ENCODE assay signal across 16 cellular contexts in genomic region chr3:53225181-53225580, GRCh38. TPM values are rescaled to one million over a fixed set of nuclear protein-coding genes. Genes with fewer than 3 reads are reported as not detected.
DNase-seq lines count a peak whose midpoint lies in the region; ATAC-seq, FAIRE-seq and TF ChIP-seq lines count a peak whose summit lies in the region.
"Had no signal": no experiment of that assay in that cellular context is flagged by ENCODE, and none has a peak within 500 bp of the region (broad histone marks: within the 10 kb centered on the region; RNA-seq: fewer than 3 reads in every experiment).

No MANE protein-coding gene starts in this region.

- no peaks in the 10 kb centered on the region for H3K79me2 ChIP-seq in GM12878 (ENCODE audit: control insufficient read depth, insufficient read depth, low read length)

- H2AFZ ChIP-seq in GM12878 (ENCODE audit: control insufficient read depth, low read depth, low read length), result no peak overlapping the region

- H3K27me3 ChIP-seq in GM12878 (replicated peaks in 1 of 2; ENCODE audit: control insufficient read depth in 2 of 2, insufficient read depth in 2 of 2, low read length in 1 of 2), result no peaks in the 10 kb centered on the region
- H3K27me3 ChIP-seq in neutrophil, result no peaks in the 10 kb centered on the region
- no peaks in the 10 kb centered on the region for H3K27me3 ChIP-seq in upper lobe of right lung
- H3K27me3 ChIP-seq in body of pancreas, result no peaks in the 10 kb centered on the region

- no peak overlapping the region for H3K4me2 ChIP-seq in GM12878 (ENCODE audit: control insufficient read depth, insufficient read depth)

- in situ Hi-C loops in GM12878 (cut with MboI), result no loop called here

- no peaks in the 10 kb centered on the region for H3K9me3 Mint-ChIP-seq in osteocyte (ENCODE audit: unreplicated experiment)
- H3K9me3 Mint-ChIP-seq: CD4-positive, alpha-beta memory T cell had no signal

- 0 out of 2 replicates have a peak, but pooled peaks have one; percentile 20 for TF ChIP-seq POLR2A in GM12878 (IDR thresholded peaks at IDR 0.05; ENCODE audit: low read depth, low read length)
- no peak for TF ChIP-seq POLR2A in body of pancreas (IDR thresholded peaks at IDR 0.05)

- no peak for TF ChIP-seq EP300 in GM12878 (IDR thresholded peaks at IDR 0.05; ENCODE audit: borderline replicate concordance in 1 of 2, control insufficient read depth in 1 of 2, low read depth in 2 of 2, low read length in 2 of 2)

- RAD21 ChIA-PET in GM12878 (lab: Charles Lee; ENCODE audit: unreplicated experiment), result no interaction called here

- no peak for TF ChIP-seq RAD21 in GM12878 (IDR thresholded peaks at IDR 0.05; ENCODE audit: insufficient read depth, low read depth, low read length)

- no peak overlapping the region for H3K27ac Mint-ChIP-seq in osteocyte (ENCODE audit: unreplicated experiment)

- DNase-seq in left ventricle myocardium superior, result peak; percentile 13
- DNase-seq in left cardiac atrium, result no peak
- DNase-seq in GM12878 (ENCODE audit: low read depth, low spot score), result no peak
- peak; percentile 51 for DNase-seq in upper lobe of right lung
- DNase-seq in body of pancreas, result no peak
- no peak for DNase-seq in epidermal melanocyte (ENCODE audit: insufficient read length, low spot score)
- no peak for DNase-seq in osteocyte (ENCODE audit: extremely low spot score, unreplicated experiment)
- DNase-seq: ACHN; C1 segment of cervical spinal cord; CD4-positive, alpha-beta memory T cell; DND-41; GDM1 had no signal

- H3K27ac ChIP-seq in GM12878 (ENCODE audit: control insufficient read depth, insufficient read depth), result no peak overlapping the region
- peak overlapping the region; percentile 97 for H3K27ac ChIP-seq in neutrophil
- no peak overlapping the region for H3K27ac ChIP-seq in upper lobe of right lung
- no peak overlapping the region for H3K27ac ChIP-seq in body of pancreas

- SMC1A ChIA-PET in GM12878 (lab: Charles Lee; ENCODE audit: uncharacterized antibody, unreplicated experiment), result interaction anchor here (1.4 kb wide), 1 partner anchor 9 kb away, joined by 3 read pairs; no protein-coding TSS in a partner anchor

- POLR2A ChIA-PET in GM12878 (lab: Charles Lee), result no interaction called here

- H3K4me1 ChIP-seq in GM12878 (ENCODE audit: control insufficient read depth, insufficient read depth, low read length) (no peaks in the 10 kb centered on the region), neutrophil (ENCODE audit: control insufficient read depth in 1 of 2, insufficient read depth in 1 of 2, low read depth in 1 of 2, low read length in 1 of 2) (peaks cover 0 to under 1% of the 10 kb centered on the region in 2 experiments), upper lobe of right lung (no peaks in the 10 kb centered on the region), body of pancreas (no peaks in the 10 kb centered on the region)

- peaks cover 3% of the 10 kb centered on the region for H3K4me1 Mint-ChIP-seq in osteocyte (ENCODE audit: unreplicated experiment)

- no peak overlapping the region for H3K4me3 Mint-ChIP-seq in osteocyte (ENCODE audit: unreplicated experiment)
- H3K4me3 Mint-ChIP-seq: CD4-positive, alpha-beta memory T cell had no signal

- no peak for TF ChIP-seq CTCF in GM12878 (IDR thresholded peaks at IDR 0.05 in 2 of 3, conservative IDR thresholded peaks at IDR 0.05 in 1 of 3; ENCODE audit: control insufficient read depth in 2 of 3, extremely low read depth in 1 of 3, insufficient read depth in 1 of 3, low read depth in 3 of 3, low read length in 3 of 3)
- TF ChIP-seq CTCF in neutrophil (IDR thresholded peaks at IDR 0.05), result no peak
- no peak for TF ChIP-seq CTCF in upper lobe of right lung (IDR thresholded peaks at IDR 0.05)
- TF ChIP-seq CTCF in body of pancreas (IDR thresholded peaks at IDR 0.05), result no peak
- TF ChIP-seq CTCF in osteocyte (IDR thresholded peaks at IDR 0.05), result no peak

- H3K4me3 ChIP-seq in GM12878 (no peak overlapping the region), neutrophil (ENCODE audit: low read depth in 1 of 2, low read length in 1 of 2) (no peak overlapping the region), upper lobe of right lung (no peak overlapping the region), body of pancreas (no peak overlapping the region)

- no peak overlapping the region for H3K9ac ChIP-seq in GM12878 (ENCODE audit: control insufficient read depth, insufficient read depth, low read length)

- intact Hi-C loops in left ventricle myocardium superior (cut with micrococcal nuclease), result no loop called here
- intact Hi-C loops in left cardiac atrium (cut with DNase I), result no loop called here
- intact Hi-C loops in GM12878 (cut with micrococcal nuclease; ENCODE audit: unreplicated experiment), result no loop called here
- intact Hi-C loops in upper lobe of right lung (cut with DNase I), result no loop called here
- intact Hi-C loops in body of pancreas (cut with DNase I), result no loop called here

- H3K9me3 ChIP-seq in GM12878 (replicated peaks; ENCODE audit: control insufficient read depth, insufficient read depth, low read length) (no peaks in the 10 kb centered on the region), neutrophil (peaks cover 16% of the 10 kb centered on the region), upper lobe of right lung (no peaks in the 10 kb centered on the region), body of pancreas (no peaks in the 10 kb centered on the region)

- peaks cover 38 to 52% of the 10 kb centered on the region in 2 experiments; a peak in 3 of 4 replicates for H3K36me3 ChIP-seq in GM12878 (ENCODE audit: control insufficient read depth in 2 of 2, insufficient read depth in 2 of 2, low read length in 1 of 2)
- peaks cover 92% of the 10 kb centered on the region for H3K36me3 ChIP-seq in neutrophil
- H3K36me3 ChIP-seq in upper lobe of right lung, result peaks cover 69% of the 10 kb centered on the region
- H3K36me3 ChIP-seq in body of pancreas (replicated peaks in 1 of 2; ENCODE audit: insufficient read depth in 1 of 2, low read depth in 2 of 2), result peaks cover 19 to 44% of the 10 kb centered on the region in 2 donors

- ATAC-seq in left ventricle myocardium superior (no peak), left cardiac atrium (no peak), GM12878 (no peak), upper lobe of right lung (no peak), body of pancreas (no peak)

- WGBS in GM12878 (ENCODE audit: insufficient coverage, insufficient replicate concordance, low lambda C conversion rate, missing lambda C conversion rate), result 91% methylated on average over 6 of the region's 6 CpGs
- WGBS in body of pancreas, 2 donors, result 82 to 90% methylated on average over 4 to 6 of the region's 6 CpGs

- H3K27me3 Mint-ChIP-seq in osteocyte (ENCODE audit: unreplicated experiment), result no peaks in the 10 kb centered on the region
- H3K27me3 Mint-ChIP-seq: CD4-positive, alpha-beta memory T cell had no signal

- H3K36me3 Mint-ChIP-seq in osteocyte (ENCODE audit: unreplicated experiment), result peaks cover 38% of the 10 kb centered on the region

- FAIRE-seq in GM12878 (lab: Jason Lieb, UNC), result no peak
- FAIRE-seq: D721Med, GM19239, H54 had no signal

- no peaks in the 10 kb centered on the region; the same call in 1 of the 2 replicates for H4K20me1 ChIP-seq in GM12878 (ENCODE audit: control insufficient read depth, insufficient read depth)

- BruUV-seq in GM12878 (replicated peaks; lab: Mats Ljungman, UMichigan), result no TSS peak

- CTCF ChIA-PET in GM12878 (lab: Yijun Ruan, JAX), result interaction anchor here (0.7 kb wide), 1 partner anchor 452 kb away, joined by 3 read pairs; no protein-coding TSS in a partner anchor

TF ChIP-seq in GM12878, 131 proteins besides CTCF, POLR2A, EP300 and RAD21 (continues in another document):
- TF ChIP-seq, protein P1, sequence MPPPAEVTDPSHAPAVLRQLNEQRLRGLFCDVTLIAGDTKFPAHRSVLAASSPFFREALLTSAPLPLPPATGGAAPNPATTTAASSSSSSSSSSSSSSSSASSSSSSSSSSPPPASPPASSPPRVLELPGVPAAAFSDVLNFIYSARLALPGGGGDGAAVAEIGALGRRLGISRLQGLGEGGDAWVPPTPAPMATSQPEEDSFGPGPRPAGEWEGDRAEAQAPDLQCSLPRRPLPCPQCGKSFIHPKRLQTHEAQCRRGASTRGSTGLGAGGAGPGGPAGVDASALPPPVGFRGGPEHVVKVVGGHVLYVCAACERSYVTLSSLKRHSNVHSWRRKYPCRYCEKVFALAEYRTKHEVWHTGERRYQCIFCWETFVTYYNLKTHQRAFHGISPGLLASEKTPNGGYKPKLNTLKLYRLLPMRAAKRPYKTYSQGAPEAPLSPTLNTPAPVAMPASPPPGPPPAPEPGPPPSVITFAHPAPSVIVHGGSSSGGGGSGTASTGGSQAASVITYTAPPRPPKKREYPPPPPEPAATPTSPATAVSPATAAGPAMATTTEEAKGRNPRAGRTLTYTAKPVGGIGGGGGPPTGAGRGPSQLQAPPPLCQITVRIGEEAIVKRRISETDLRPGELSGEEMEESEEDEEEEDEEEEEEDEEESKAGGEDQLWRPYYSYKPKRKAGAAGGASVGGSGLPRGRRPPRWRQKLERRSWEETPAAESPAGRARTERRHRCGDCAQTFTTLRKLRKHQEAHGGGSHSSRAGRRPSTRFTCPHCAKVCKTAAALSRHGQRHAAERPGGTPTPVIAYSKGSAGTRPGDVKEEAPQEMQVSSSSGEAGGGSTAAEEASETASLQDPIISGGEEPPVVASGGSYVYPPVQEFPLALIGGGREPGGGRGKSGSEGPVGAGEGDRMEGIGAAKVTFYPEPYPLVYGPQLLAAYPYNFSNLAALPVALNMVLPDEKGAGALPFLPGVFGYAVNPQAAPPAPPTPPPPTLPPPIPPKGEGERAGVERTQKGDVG (CRISPR knock-in tag; IDR thresholded peaks at IDR 0.05), result no peak
- TF ChIP-seq SIX5 (IDR thresholded peaks at IDR 0.05; ENCODE audit: low read depth, low read length, severe bottlenecking), result no peak

RNA-seq across cellular contexts. Expression of gene TKT, which starts 30.6 kb away (rescaled TPM):
- total RNA-seq in left ventricle myocardium superior (41.6 TPM), left cardiac atrium (10 to 100 TPM; 91.0 to 92.4 TPM), GM12878 (2014; rRNA removed) (331 and 385 TPM in 2 replicates), GM12878 (2014; rRNA removed; fragmentation: Illumina TruSeq; extraction: Trizol) (128 and 136 TPM in 2 replicates), GM12878 (2021) (331 and 349 TPM in 2 replicates), upper lobe of right lung (432 TPM), body of pancreas (100 to 1,000 TPM in 1 of 2 donors, 10 to 100 TPM in 1; 96.6 to 208 TPM), osteocyte (480 and 494 TPM in 2 replicates)
- total RNA-seq in GM12878 (2013; cell fraction: nucleolus; rRNA removed), result 106 and 122 TPM in 2 replicates
- polyA plus RNA-seq in GM12878 (2011; ENCODE audit: low read depth), result 70.6 TPM
- polyA plus RNA-seq in GM12878 (2011; rRNA removed) (37.2 and 113 TPM in 2 replicates), GM12878 (2014; fragmentation: Illumina TruSeq; extraction: Trizol) (49.7 and 140 TPM in 2 replicates), GM12878 (2014; fragmentation: Nextera tagmentation; extraction: Ambion mirVana) (10 to 100 TPM; 56.4 to 98.3 TPM), GM12878 (2014; rRNA removed) (238 and 298 TPM in 2 replicates), GM12878 (2016; fragmentation: Nextera tagmentation; extraction: Ambion mirVana) (100 to 1,000 TPM; 147 to 156 TPM)
- 108 and 112 TPM in 2 replicates for polyA plus RNA-seq in GM12878 (2011; cell fraction: cytosol; rRNA removed)
- 176 and 234 TPM in 2 replicates for polyA plus RNA-seq in GM12878 (2011; cell fraction: nucleus; rRNA removed)
- polyA plus RNA-seq in GM12878 (2012), result 182 and 245 TPM in 2 replicates
- 84.9 and 143 TPM in 2 replicates for polyA minus RNA-seq in GM12878 (2011; rRNA and poly(A)+ RNA removed)
- polyA minus RNA-seq in GM12878 (2011; cell fraction: cytosol; rRNA and poly(A)+ RNA removed), result 96.5 and 97.3 TPM in 2 replicates
- 44.6 and 71.2 TPM in 2 replicates for polyA minus RNA-seq in GM12878 (2011; cell fraction: nucleus; rRNA and poly(A)+ RNA removed)

Comparison
In these comparisons a context has a peak if more than half of its experiments do, and no peak if none do; other contexts are left out.
1. DNase-seq: peak in left ventricle myocardium superior (single experiment) and upper lobe of right lung (single experiment); none in left cardiac atrium (single experiment), GM12878 (single experiment), body of pancreas (0 of 4), epidermal melanocyte (single experiment) and osteocyte (single experiment).